Comparison of ENCODE assay signal across 26 cellular contexts in the genomic region with DNA sequence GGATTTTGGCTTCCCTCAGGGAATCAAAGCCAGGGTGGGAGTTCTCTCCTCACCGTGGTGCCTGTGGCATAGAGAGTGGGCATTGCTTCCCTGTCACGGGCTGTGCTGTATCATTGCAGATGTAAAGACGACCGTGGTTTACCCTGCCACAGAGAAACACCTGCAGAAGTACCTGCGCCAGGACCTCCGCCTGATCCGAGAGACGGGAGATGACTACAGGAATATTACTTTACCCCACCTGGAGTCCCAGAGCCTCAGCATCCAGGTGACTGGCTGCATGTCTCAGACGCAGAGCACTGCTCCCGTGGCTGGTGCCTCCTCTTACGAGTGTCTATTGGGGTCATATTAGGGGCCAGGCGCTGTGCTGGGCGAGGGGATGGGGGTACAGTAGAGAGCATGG. TPM values are rescaled to one million over a fixed set of nuclear protein-coding genes. Genes with fewer than 3 reads are reported as not detected.
A peak's percentile ranks its signal among the peaks of the same experiment; 100 is the strongest.
DNase-seq lines count a peak whose midpoint lies in the region; ATAC-seq, FAIRE-seq and TF ChIP-seq lines count a peak whose summit lies in the region.
"Had no signal": no experiment of that assay in that cellular context is flagged by ENCODE, and none has a peak within 500 bp of the region (broad histone marks: within the 10 kb centered on the region; RNA-seq: fewer than 3 reads in every experiment).

No MANE protein-coding gene starts in this region.

- no peak overlapping the region for H3K27ac ChIP-seq in kidney (ENCODE audit: low read depth in 2 of 2, low read length in 2 of 2)
- H3K27ac ChIP-seq: 22Rv1, BLaER1, GM23248, Peyer's patch, SJSA1 had no signal

- peak overlapping the region; percentile 41 for H3K27ac Mint-ChIP-seq in activated CD4-positive, alpha-beta T cell treated with anti-CD3 and anti-CD28 coated beads, Interleukin-2, amount 10 ng/mL, durations not matched to agents 7 days and 5 days
- peak overlapping the region; percentile 24 for H3K27ac Mint-ChIP-seq in T-helper 17 cell
- no peak overlapping the region for H3K27ac Mint-ChIP-seq in stimulated activated effector memory CD8-positive, alpha-beta T cell treated with anti-CD3 and anti-CD28 coated beads, Interleukin-12 subunit alpha, Interleukin-12 subunit beta, amount 100 ng/mL, for 72 hours
- H3K27ac Mint-ChIP-seq: CD4-positive, alpha-beta memory T cell had no signal

- H3K9ac ChIP-seq in kidney (ENCODE audit: low read length in 2 of 2): peak overlapping the region in 1 of 2 donors; percentile 29
- H3K9ac ChIP-seq: BLaER1, GM23248 had no signal

- H3K27me3 Mint-ChIP-seq in activated CD4-positive, alpha-beta T cell treated with anti-CD3 and anti-CD28 coated beads, Interleukin-2, amount 10 ng/mL, durations not matched to agents 7 days and 5 days: no peaks in the 10 kb centered on the region
- H3K27me3 Mint-ChIP-seq in T-helper 17 cell: no peaks in the 10 kb centered on the region
- H3K27me3 Mint-ChIP-seq: CD4-positive, alpha-beta memory T cell had no signal

- no peak for FAIRE-seq in kidney (lab: Jason Lieb, UNC)
- FAIRE-seq: GM12878 had no signal

- H3K9me3 ChIP-seq in T-helper 17 cell (ENCODE audit: control insufficient read depth, low read length, poor library complexity, severe bottlenecking) (no peaks in the 10 kb centered on the region), kidney (ENCODE audit: control insufficient read depth in 1 of 2, low read length in 2 of 2) (no peaks in the 10 kb centered on the region)
- H3K9me3 ChIP-seq: BLaER1, HAP-1, Peyer's patch, SJSA1 had no signal

- H3K36me3 Mint-ChIP-seq in activated CD4-positive, alpha-beta T cell treated with anti-CD3 and anti-CD28 coated beads, Interleukin-2, amount 10 ng/mL, durations not matched to agents 7 days and 5 days (ENCODE audit: low read depth): peaks cover 13% of the 10 kb centered on the region
- peaks cover 7% of the 10 kb centered on the region for H3K36me3 Mint-ChIP-seq in T-helper 17 cell (ENCODE audit: low read depth)
- H3K36me3 Mint-ChIP-seq in stimulated activated effector memory CD8-positive, alpha-beta T cell treated with anti-CD3 and anti-CD28 coated beads, Interleukin-12 subunit alpha, Interleukin-12 subunit beta, amount 100 ng/mL, for 72 hours: peaks cover 48% of the 10 kb centered on the region

- H3K4me3 Mint-ChIP-seq in activated CD4-positive, alpha-beta T cell treated with anti-CD3 and anti-CD28 coated beads, Interleukin-2, amount 10 ng/mL, durations not matched to agents 7 days and 5 days: no peak overlapping the region
- no peak overlapping the region for H3K4me3 Mint-ChIP-seq in T-helper 17 cell
- peak overlapping the region; percentile 11 for H3K4me3 Mint-ChIP-seq in stimulated activated effector memory CD8-positive, alpha-beta T cell treated with anti-CD3 and anti-CD28 coated beads, Interleukin-12 subunit alpha, Interleukin-12 subunit beta, amount 100 ng/mL, for 72 hours
- H3K4me3 Mint-ChIP-seq: CD4-positive, alpha-beta memory T cell had no signal

- POLR2A ChIA-PET in activated CD4-positive, alpha-beta T cell treated with anti-CD3 and anti-CD28 coated beads, Interleukin-2, amount 10 ng/mL, durations not matched to agents 7 days and 5 days (lab: Charles Lee): no interaction called here

- peaks cover 13% of the 10 kb centered on the region for H3K4me1 Mint-ChIP-seq in activated CD4-positive, alpha-beta T cell treated with anti-CD3 and anti-CD28 coated beads, Interleukin-2, amount 10 ng/mL, durations not matched to agents 7 days and 5 days
- peaks cover 14% of the 10 kb centered on the region for H3K4me1 Mint-ChIP-seq in T-helper 17 cell
- peaks cover 69% of the 10 kb centered on the region for H3K4me1 Mint-ChIP-seq in stimulated activated effector memory CD8-positive, alpha-beta T cell treated with anti-CD3 and anti-CD28 coated beads, Interleukin-12 subunit alpha, Interleukin-12 subunit beta, amount 100 ng/mL, for 72 hours

- CTCF ChIA-PET in activated CD4-positive, alpha-beta T cell treated with anti-CD3 and anti-CD28 coated beads, Interleukin-2, amount 10 ng/mL, durations not matched to agents 7 days and 5 days (lab: Charles Lee): interaction anchor here (1.5 kb wide), 1 partner anchor 15 kb away, joined by 4 read pairs; no protein-coding TSS in a partner anchor

- no peak for TF ChIP-seq CTCF in kidney (IDR thresholded peaks at IDR 0.05; ENCODE audit: borderline replicate concordance, extremely low read depth, insufficient read depth)

- DNase-seq in activated CD4-positive, alpha-beta T cell treated with anti-CD3 and anti-CD28 coated beads, Interleukin-2, amount 10 ng/mL, durations not matched to agents 7 days and 5 days: no peak
- DNase-seq in activated CD4-positive, alpha-beta T cell treated with anti-CD3 and anti-CD28 coated beads for 48 hours: no peak
- DNase-seq in T-helper 17 cell: no peak
- peak; percentile 46 for DNase-seq in kidney
- no peak for DNase-seq in stimulated activated effector memory CD8-positive, alpha-beta T cell treated with anti-CD3 and anti-CD28 coated beads, Interleukin-12 subunit alpha, Interleukin-12 subunit beta, amount 100 ng/mL, for 72 hours (ENCODE audit: low spot score in 2 of 2)
- no peak for DNase-seq in NCI-H526 treated with DMSO at 0.1 percent for 48 hours (lab: John Stamatoyannopoulos, UW)
- no peak for DNase-seq in stimulated activated CD4-positive, alpha-beta T cell treated with anti-CD3 and anti-CD28 coated beads, Interleukin-4, amount 100 ng/mL, for 1 hour
- DNase-seq: ACHN; CD4-positive, alpha-beta memory T cell; DND-41; GM23248; KBM-7; MM.1S; NCI-H1048; NCI-H1417 treated with DMSO at 0.1 percent for 48 hours; NCI-H187; NCI-H2227 treated with DMSO at 0.1 percent for 48 hours; NCI-H510A treated with DMSO at 0.1 percent for 48 hours; NCI-H774 had no signal

- no peaks in the 10 kb centered on the region for H3K36me3 ChIP-seq in kidney (ENCODE audit: control insufficient read depth in 1 of 2, insufficient read depth in 2 of 2, low read length in 2 of 2)
- H3K36me3 ChIP-seq: HAP-1, Peyer's patch, SJSA1 had no signal

- H3K4me1 ChIP-seq in kidney (ENCODE audit: control insufficient read depth in 1 of 2, insufficient read depth in 1 of 2, low read depth in 1 of 2, low read length in 2 of 2): peaks cover 9 to 35% of the 10 kb centered on the region in 2 donors
- H3K4me1 ChIP-seq: HAP-1 had no signal

- H3K9me3 Mint-ChIP-seq in activated CD4-positive, alpha-beta T cell treated with anti-CD3 and anti-CD28 coated beads, Interleukin-2, amount 10 ng/mL, durations not matched to agents 7 days and 5 days: no peaks in the 10 kb centered on the region
- no peaks in the 10 kb centered on the region for H3K9me3 Mint-ChIP-seq in stimulated activated effector memory CD8-positive, alpha-beta T cell treated with anti-CD3 and anti-CD28 coated beads, Interleukin-12 subunit alpha, Interleukin-12 subunit beta, amount 100 ng/mL, for 72 hours
- H3K9me3 Mint-ChIP-seq: CD4-positive, alpha-beta memory T cell had no signal

- ATAC-seq in T-helper 17 cell: no peak
- no peak for ATAC-seq in stimulated activated effector memory CD8-positive, alpha-beta T cell treated with anti-CD3 and anti-CD28 coated beads, Interleukin-12 subunit alpha, Interleukin-12 subunit beta, amount 100 ng/mL, for 72 hours
- ATAC-seq in HG03442 (IDR thresholded peaks at IDR 0.05; ENCODE audit: unreplicated experiment): no peak
- ATAC-seq: GM12878 had no signal

- intact Hi-C loops in kidney (cut with DNase I): no loop called here

- H3K4me3 ChIP-seq in kidney (ENCODE audit: low read length in 2 of 2): no peak overlapping the region
- H3K4me3 ChIP-seq: BLaER1, GM12878, GM23248, HAP-1, Peyer's patch, SJSA1 had no signal

RNA-seq across cellular contexts. Expression of a gene that starts 24.2 kb away (rescaled TPM):
- total RNA-seq in activated CD4-positive, alpha-beta T cell treated with anti-CD3 and anti-CD28 coated beads, Interleukin-2, amount 10 ng/mL, durations not matched to agents 7 days and 5 days: 1 to 10 TPM; 7.5 to 7.6 TPM
- 1 to 10 TPM; 3.0 to 4.8 TPM for total RNA-seq in T-helper 17 cell
- 27.4 TPM for total RNA-seq in kidney
- polyA plus RNA-seq in kidney (ENCODE audit: insufficient read depth, low read depth, low replicate concordance): 72.8 TPM

RNA-seq across cellular contexts. Expression of a gene that starts 27.4 kb away (rescaled TPM):
- total RNA-seq in activated CD4-positive, alpha-beta T cell treated with anti-CD3 and anti-CD28 coated beads, Interleukin-2, amount 10 ng/mL, durations not matched to agents 7 days and 5 days: 10 to 100 TPM; 33.1 to 33.5 TPM
- total RNA-seq in T-helper 17 cell: 10 to 100 TPM; 12.1 to 14.9 TPM
- total RNA-seq in kidney: 24.2 TPM
- 23.9 TPM for polyA plus RNA-seq in kidney (ENCODE audit: insufficient read depth, low read depth, low replicate concordance)

RNA-seq across cellular contexts. Expression of a gene that starts 48.4 kb away (rescaled TPM):
- 10 to 100 TPM; 13.5 to 14.0 TPM for total RNA-seq in activated CD4-positive, alpha-beta T cell treated with anti-CD3 and anti-CD28 coated beads, Interleukin-2, amount 10 ng/mL, durations not matched to agents 7 days and 5 days
- total RNA-seq in T-helper 17 cell: 10 to 100 TPM; 13.1 to 14.1 TPM
- 12.1 TPM for total RNA-seq in kidney
- 5.8 TPM for polyA plus RNA-seq in kidney (ENCODE audit: insufficient read depth, low read depth, low replicate concordance)
